ENCODE assay signal across 15 cellular contexts in the genomic region with DNA sequence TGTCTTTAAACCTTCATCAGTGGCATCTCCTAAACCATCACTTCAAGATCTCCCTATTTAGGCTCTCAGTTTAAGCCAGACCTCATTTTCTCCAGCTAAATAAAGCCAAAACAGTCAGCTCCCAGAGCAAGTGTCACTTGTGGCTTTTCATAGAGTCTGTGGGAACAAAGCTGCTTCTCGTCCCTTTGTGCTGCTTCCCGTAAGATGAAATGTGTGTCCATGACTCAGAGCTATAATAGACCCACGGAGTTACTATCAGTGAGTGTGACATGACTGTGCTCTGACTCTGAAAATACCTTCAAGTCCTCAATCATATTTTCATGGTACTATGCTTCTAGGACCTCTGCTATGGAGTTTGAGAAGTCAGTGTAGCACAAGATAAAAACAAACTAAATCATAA. TPM values are rescaled to one million over a fixed set of nuclear protein-coding genes. Genes with fewer than 3 reads are reported as not detected.
DNase-seq lines count a peak whose midpoint lies in the region; ATAC-seq and TF ChIP-seq lines count a peak whose summit lies in the region.
"Had no signal": no experiment of that assay in that cellular context is flagged by ENCODE, and none has a peak within 500 bp of the region (broad histone marks: within the 10 kb centered on the region; RNA-seq: fewer than 3 reads in every experiment).

No MANE protein-coding gene starts in this region.

- H3K27me3 ChIP-seq in esophagus muscularis mucosa: no peaks in the 10 kb centered on the region
- H3K27me3 ChIP-seq: stomach had no signal

- H3K4me1 ChIP-seq in esophagus muscularis mucosa: peaks cover 0 to 6% (median 2%) of the 10 kb centered on the region in 4 donors
- H3K4me1 ChIP-seq: stomach had no signal

- no peaks in the 10 kb centered on the region for H3K36me3 Mint-ChIP-seq in activated T-cell treated with anti-CD3 and anti-CD28 coated beads, Interleukin-2, amount 50 U/mL, for 4 hours (ENCODE audit: insufficient read depth)

- peaks cover 7% of the 10 kb centered on the region for H3K27me3 Mint-ChIP-seq in activated T-cell treated with anti-CD3 and anti-CD28 coated beads, Interleukin-2, amount 50 U/mL, for 4 hours (ENCODE audit: low read depth)

- TF ChIP-seq POLR2A in esophagus muscularis mucosa (IDR thresholded peaks at IDR 0.05; ENCODE audit: low read depth): no peak

- no peak overlapping the region for H3K4me3 Mint-ChIP-seq in activated T-cell treated with anti-CD3 and anti-CD28 coated beads, Interleukin-2, amount 50 U/mL, for 4 hours
- H3K4me3 Mint-ChIP-seq: central memory CD8-positive, alpha-beta T cell had no signal

- intact Hi-C loops in esophagus muscularis mucosa (cut with DNase I): no loop called here

- H3K4me3 ChIP-seq in esophagus muscularis mucosa: no peak overlapping the region
- H3K4me3 ChIP-seq in skeletal muscle cell (ENCODE audit: low read depth, low read length): no peak overlapping the region
- H3K4me3 ChIP-seq: stomach had no signal

- ATAC-seq in activated T-cell treated with anti-CD3 and anti-CD28 coated beads, Interleukin-2, amount 50 U/mL, for 4 hours: peak; percentile 64 to 66
- no peak for ATAC-seq in HG03460 (IDR thresholded peaks at IDR 0.05; ENCODE audit: unreplicated experiment)
- no peak for ATAC-seq in HG03095 (IDR thresholded peaks at IDR 0.05; ENCODE audit: unreplicated experiment)
- ATAC-seq: left colon had no signal

- no peak for TF ChIP-seq CTCF in esophagus muscularis mucosa (IDR thresholded peaks at IDR 0.05)

- H3K4me1 Mint-ChIP-seq in activated T-cell treated with anti-CD3 and anti-CD28 coated beads, Interleukin-2, amount 50 U/mL, for 4 hours (ENCODE audit: low read depth): peaks cover 3% of the 10 kb centered on the region
- H3K4me1 Mint-ChIP-seq: central memory CD8-positive, alpha-beta T cell had no signal

- TF ChIP-seq EP300 in esophagus muscularis mucosa (IDR thresholded peaks at IDR 0.05): no peak

- no peak for DNase-seq in activated T-cell treated with anti-CD3 and anti-CD28 coated beads, Interleukin-2, amount 50 U/mL, for 4 hours
- no peak for DNase-seq in activated T-cell treated with anti-CD3 and anti-CD28 coated beads, Interleukin-2, amount 50 U/mL, for 48 hours
- DNase-seq in NCI-H69 (lab: John Stamatoyannopoulos, UW) (peak; percentile 13), esophagus muscularis mucosa (ENCODE audit: extremely low spot score) (peak; percentile 34), skeletal muscle cell (ENCODE audit: low read depth) (peak; percentile 32), DMS153 (lab: John Stamatoyannopoulos, UW) (no peak)
- DNase-seq: activated T-cell treated with anti-CD3 and anti-CD28 coated beads for 4 hours, KBM-7, left colon, NCI-H2171 treated with DMSO at 0.1 percent for 48 hours, RPMI8226, stomach had no signal

- no peaks in the 10 kb centered on the region for H3K36me3 ChIP-seq in esophagus muscularis mucosa
- H3K36me3 ChIP-seq: stomach had no signal

- no peaks in the 10 kb centered on the region for H3K9me3 ChIP-seq in esophagus muscularis mucosa
- H3K9me3 ChIP-seq: stomach had no signal

- whole genome bisulfite sequencing in esophagus muscularis mucosa: 52% methylated on average over 3 of the region's 3 CpGs

- H3K27ac ChIP-seq in esophagus muscularis mucosa (replicated peaks in 1 of 4): no peak overlapping the region
- H3K27ac ChIP-seq: stomach had no signal

- no peaks in the 10 kb centered on the region for H3K9me3 Mint-ChIP-seq in activated T-cell treated with anti-CD3 and anti-CD28 coated beads, Interleukin-2, amount 50 U/mL, for 4 hours
- H3K9me3 Mint-ChIP-seq: central memory CD8-positive, alpha-beta T cell had no signal

RNA-seq across cellular contexts. Expression of a gene that starts 57.3 kb away (rescaled TPM):
- not detected for total RNA-seq in activated T-cell treated with anti-CD3 and anti-CD28 coated beads, Interleukin-2, amount 50 U/mL, for 4 hours
- total RNA-seq in esophagus muscularis mucosa: under 1 TPM in 1 of 4 donors, not detected in 3; 0.65 TPM
- total RNA-seq: left colon, stomach had no signal

Comparison
In these comparisons a context has a peak if more than half of its experiments do, and no peak if none do; other contexts are left out.
1. ATAC-seq: peak in activated T-cell treated with anti-CD3 and anti-CD28 coated beads, Interleukin-2, amount 50 U/mL, for 4 hours (2 of 2); none in HG03460 (single experiment) and HG03095 (single experiment).
2. DNase-seq: peak in NCI-H69 (single experiment), esophagus muscularis mucosa (single experiment) and skeletal muscle cell (single experiment); none in activated T-cell treated with anti-CD3 and anti-CD28 coated beads, Interleukin-2, amount 50 U/mL, for 4 hours (single experiment), activated T-cell treated with anti-CD3 and anti-CD28 coated beads, Interleukin-2, amount 50 U/mL, for 48 hours (0 of 2) and DMS153 (single experiment).